2 cellular contexts compared by ENCODE assay signal in genomic region chr6:136438445-136438844, GRCh38.
TF ChIP-seq lines count a peak whose summit lies in the region.

No MANE protein-coding gene starts in this region.

TF ChIP-seq in A549, 52 proteins besides CTCF, POLR2A, EP300 and RAD21 (continued from another document):
- TF ChIP-seq HMGXB4 (CRISPR knock-in tag; IDR thresholded peaks at IDR 0.05; ENCODE audit: borderline replicate concordance), result no peak

TF ChIP-seq in GM23338, 12 proteins besides CTCF, POLR2A, EP300 and RAD21 (continued from another document):
- TF ChIP-seq REST (IDR thresholded peaks at IDR 0.05; ENCODE audit: unreplicated experiment), result no peak
- no peak for TF ChIP-seq ETS1 (IDR thresholded peaks at IDR 0.05)
- TF ChIP-seq JUNB (IDR thresholded peaks at IDR 0.05; ENCODE audit: unreplicated experiment), result no peak
- TF ChIP-seq ZNF114 (CRISPR knock-in tag; IDR thresholded peaks at IDR 0.05), result no peak
